18 cellular contexts compared by ENCODE assay signal in the genomic region with DNA sequence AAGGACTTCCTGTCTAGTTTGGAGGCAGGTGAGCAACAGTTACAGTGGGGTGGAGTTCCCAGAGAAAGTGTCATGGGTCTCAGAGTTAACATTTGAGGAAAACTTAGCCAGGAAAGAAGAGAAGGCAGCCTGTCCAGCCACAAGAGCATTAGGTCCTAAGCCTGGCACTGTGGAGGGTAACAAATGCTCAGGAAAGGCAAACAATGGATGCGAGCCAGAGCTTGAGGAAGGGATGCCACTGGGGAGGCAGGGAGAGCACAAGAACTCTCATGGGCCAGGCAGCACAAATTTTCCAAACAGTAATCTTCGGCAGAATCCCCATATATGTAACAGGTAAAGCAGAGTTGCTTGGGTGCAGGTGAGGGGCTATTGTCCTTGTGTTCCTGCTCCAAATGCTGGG. TPM values are rescaled to one million over a fixed set of nuclear protein-coding genes. Genes with fewer than 3 reads are reported as not detected.
DNase-seq lines count a peak whose midpoint lies in the region; ATAC-seq and TF ChIP-seq lines count a peak whose summit lies in the region.
"Had no signal": no experiment of that assay in that cellular context is flagged by ENCODE, and none has a peak within 500 bp of the region (broad histone marks: within the 10 kb centered on the region; RNA-seq: fewer than 3 reads in every experiment).

No MANE protein-coding gene starts in this region.

- H3K27me3 ChIP-seq in mammary epithelial cell (ENCODE audit: insufficient read depth, low read length) (no peaks in the 10 kb centered on the region), upper lobe of right lung (no peaks in the 10 kb centered on the region)
- H3K27me3 ChIP-seq: BE2C had no signal

- intact Hi-C loops in MCF 10A (cut with micrococcal nuclease) (no loop called here), mammary epithelial cell (cut with micrococcal nuclease) (no loop called here), upper lobe of right lung (cut with DNase I) (no loop called here)
- intact Hi-C loops in activated T-helper 2 cell treated with anti-CD3 and anti-CD28 coated beads, Interferon-gamma antibody, Interleukin-2, Interleukin-4, amounts not matched to agents 10 μg/mL and 5 μg/mL and 100 μg/mL, durations not matched to agents 14 hours and 24 hours and 36 hours (cut with micrococcal nuclease): no loop called here

- no peaks in the 10 kb centered on the region for H3K4me1 Mint-ChIP-seq in MCF 10A (ENCODE audit: insufficient read depth, unreplicated experiment)
- peaks cover 4% of the 10 kb centered on the region for H3K4me1 Mint-ChIP-seq in activated T-helper 2 cell treated with anti-CD3 and anti-CD28 coated beads, Interferon-gamma antibody, Interleukin-2, Interleukin-4, amounts not matched to agents 10 μg/mL and 5 μg/mL and 100 μg/mL, durations not matched to agents 14 hours and 24 hours and 36 hours (ENCODE audit: low read depth)
- H3K4me1 Mint-ChIP-seq: H9 had no signal

- peaks cover 8% of the 10 kb centered on the region for H3K36me3 ChIP-seq in mammary epithelial cell (ENCODE audit: insufficient read depth, low read length)
- peaks cover 45% of the 10 kb centered on the region for H3K36me3 ChIP-seq in upper lobe of right lung

- H3K9me3 ChIP-seq in mammary epithelial cell (replicated peaks; ENCODE audit: insufficient read depth, low read length) (no peaks in the 10 kb centered on the region), upper lobe of right lung (no peaks in the 10 kb centered on the region)
- H3K9me3 ChIP-seq: A549, BE2C had no signal

- BruUV-seq in MCF 10A (replicated peaks; lab: Mats Ljungman, UMichigan): no TSS peak
- BruUV-seq in mammary epithelial cell (replicated peaks; lab: Mats Ljungman, UMichigan): no TSS peak

- H3K27me3 Mint-ChIP-seq in MCF 10A (ENCODE audit: insufficient read depth, unreplicated experiment): no peaks in the 10 kb centered on the region
- H3K27me3 Mint-ChIP-seq in activated T-helper 2 cell treated with anti-CD3 and anti-CD28 coated beads, Interferon-gamma antibody, Interleukin-2, Interleukin-4, amounts not matched to agents 10 μg/mL and 5 μg/mL and 100 μg/mL, durations not matched to agents 14 hours and 24 hours and 36 hours (ENCODE audit: low read depth): no peaks in the 10 kb centered on the region

- H3K79me2 ChIP-seq in mammary epithelial cell (ENCODE audit: insufficient read depth, low read length): no peaks in the 10 kb centered on the region

- DNase-seq in MCF 10A (ENCODE audit: unreplicated experiment) (no peak), mammary epithelial cell (no peak), left lobe of liver (ENCODE audit: low spot score) (no peak), upper lobe of right lung (no peak)
- DNase-seq in activated T-helper 2 cell treated with anti-CD3 and anti-CD28 coated beads, Interferon-gamma antibody, Interleukin-2, Interleukin-4, amounts not matched to agents 10 μg/mL and 5 μg/mL and 100 μg/mL, durations not matched to agents 14 hours and 24 hours and 36 hours (ENCODE audit: low spot score): no peak
- no peak for DNase-seq in activated T-cell treated with anti-CD3 and anti-CD28 coated beads, Interleukin-2, amount 50 U/mL, for 48 hours
- DNase-seq: BE2C; CD8-positive, alpha-beta T cell; COR-L47; DND-41; GF-D8; GOT3; H9; IMR-90 had no signal

- in situ Hi-C loops in mammary epithelial cell (cut with MboI; ENCODE audit: low sequenced_read_pairs in 2 of 2): no loop called here

- POLR2A ChIA-PET in MCF 10A (lab: Yijun Ruan, JAX): interaction anchor here (1.0 kb wide), 1 partner anchor 197 kb away, joined by 3 read pairs; no protein-coding TSS in a partner anchor

- no peak overlapping the region for H3K4me3 Mint-ChIP-seq in MCF 10A (ENCODE audit: unreplicated experiment)
- no peak overlapping the region for H3K4me3 Mint-ChIP-seq in activated T-helper 2 cell treated with anti-CD3 and anti-CD28 coated beads, Interferon-gamma antibody, Interleukin-2, Interleukin-4, amounts not matched to agents 10 μg/mL and 5 μg/mL and 100 μg/mL, durations not matched to agents 14 hours and 24 hours and 36 hours (ENCODE audit: low read depth)
- H3K4me3 Mint-ChIP-seq: CD14-positive monocyte; CD8-positive, alpha-beta T cell; H9 had no signal

- CTCF ChIA-PET in MCF 10A (lab: Yijun Ruan, JAX) (interaction anchor here (0.7 to 1.4 kb wide), 2 partner anchors 23 kb away, joined by 3 to 4 read pairs; no protein-coding TSS in a partner anchor), mammary epithelial cell (lab: Charles Lee; ENCODE audit: low non-redundant PET) (no interaction called here)

- no peaks in the 10 kb centered on the region for H3K9me3 Mint-ChIP-seq in MCF 10A (ENCODE audit: unreplicated experiment)
- no peaks in the 10 kb centered on the region for H3K9me3 Mint-ChIP-seq in activated T-helper 2 cell treated with anti-CD3 and anti-CD28 coated beads, Interferon-gamma antibody, Interleukin-2, Interleukin-4, amounts not matched to agents 10 μg/mL and 5 μg/mL and 100 μg/mL, durations not matched to agents 14 hours and 24 hours and 36 hours
- H3K9me3 Mint-ChIP-seq: CD8-positive, alpha-beta T cell; H9 had no signal

- H3K9ac ChIP-seq in mammary epithelial cell (ENCODE audit: insufficient read depth, low read length): no peak overlapping the region

- peak overlapping the region; percentile 53 for H3K27ac Mint-ChIP-seq in MCF 10A (ENCODE audit: low read depth, unreplicated experiment)
- no peak overlapping the region for H3K27ac Mint-ChIP-seq in activated T-helper 2 cell treated with anti-CD3 and anti-CD28 coated beads, Interferon-gamma antibody, Interleukin-2, Interleukin-4, amounts not matched to agents 10 μg/mL and 5 μg/mL and 100 μg/mL, durations not matched to agents 14 hours and 24 hours and 36 hours
- H3K27ac Mint-ChIP-seq: CD8-positive, alpha-beta T cell had no signal

- H3K4me1 ChIP-seq in mammary epithelial cell (ENCODE audit: insufficient read depth, low read length): no peaks in the 10 kb centered on the region
- H3K4me1 ChIP-seq in upper lobe of right lung: no peaks in the 10 kb centered on the region
- H3K4me1 ChIP-seq: A549, BE2C had no signal

- peaks cover 49% of the 10 kb centered on the region for H3K36me3 Mint-ChIP-seq in MCF 10A (ENCODE audit: insufficient read depth, unreplicated experiment)
- H3K36me3 Mint-ChIP-seq in activated T-helper 2 cell treated with anti-CD3 and anti-CD28 coated beads, Interferon-gamma antibody, Interleukin-2, Interleukin-4, amounts not matched to agents 10 μg/mL and 5 μg/mL and 100 μg/mL, durations not matched to agents 14 hours and 24 hours and 36 hours (ENCODE audit: low read depth): peaks cover 37% of the 10 kb centered on the region

- no peak overlapping the region for H3K4me3 ChIP-seq in mammary epithelial cell (replicated peaks in 1 of 3; ENCODE audit: insufficient read depth in 1 of 3, low read depth in 2 of 3, low read length in 3 of 3)
- H3K4me3 ChIP-seq in upper lobe of right lung: no peak overlapping the region
- H3K4me3 ChIP-seq: A549 had no signal

- ATAC-seq in left lobe of liver: peak; percentile 56
- peak; percentile 8 for ATAC-seq in upper lobe of right lung
- ATAC-seq in GM21447 (IDR thresholded peaks at IDR 0.05; ENCODE audit: unreplicated experiment): no peak
- ATAC-seq: A549; CD8-positive, alpha-beta T cell had no signal

- H4K20me1 ChIP-seq in mammary epithelial cell (ENCODE audit: insufficient read depth, low read length): no peaks in the 10 kb centered on the region

- no peak for TF ChIP-seq CTCF in MCF 10A (IDR thresholded peaks at IDR 0.05; ENCODE audit: unreplicated experiment)
- TF ChIP-seq CTCF in mammary epithelial cell (conservative IDR thresholded peaks at IDR 0.05 in 1 of 2, IDR thresholded peaks at IDR 0.05 in 1 of 2; ENCODE audit: extremely low read depth in 1 of 2, insufficient read depth in 1 of 2, low read depth in 1 of 2, low read length in 2 of 2): no peak
- TF ChIP-seq CTCF in VCaP (conservative IDR thresholded peaks at IDR 0.05): no peak
- TF ChIP-seq CTCF in upper lobe of right lung (IDR thresholded peaks at IDR 0.05): no peak

- no peak overlapping the region for H3K27ac ChIP-seq in mammary epithelial cell (ENCODE audit: insufficient read depth, low read depth, low read length)
- peak overlapping the region; percentile 22; the same call in 1 of the 2 replicates for H3K27ac ChIP-seq in VCaP
- no peak overlapping the region for H3K27ac ChIP-seq in upper lobe of right lung
- H3K27ac ChIP-seq: A549 had no signal

- H3K4me2 ChIP-seq in mammary epithelial cell (ENCODE audit: insufficient read depth, low read depth, low read length): no peak overlapping the region
- H3K4me2 ChIP-seq: A549 had no signal

- dilution Hi-C loops in mammary epithelial cell (cut with HindIII; ENCODE audit: low sequenced_read_pairs): no loop called here

- H2AFZ ChIP-seq in mammary epithelial cell (ENCODE audit: low read depth, low read length): no peak overlapping the region

- WGBS in mammary epithelial cell (ENCODE audit: low coverage, missing lambda C conversion rate): 100% methylated on average over 2 of the region's 2 CpGs

RNA-seq across cellular contexts. Expression of a gene that starts 8.0 kb away (rescaled TPM):
- total RNA-seq in MCF 10A (2022): not detected in 2 replicates
- not detected for total RNA-seq in mammary epithelial cell
- polyA plus RNA-seq in mammary epithelial cell: not detected
- polyA minus RNA-seq in mammary epithelial cell: not detected
- total RNA-seq in left lobe of liver: 261 TPM
- total RNA-seq in upper lobe of right lung: 0.58 TPM
- total RNA-seq in activated T-helper 2 cell treated with anti-CD3 and anti-CD28 coated beads, Interferon-gamma antibody, Interleukin-2, Interleukin-4, amounts not matched to agents 10 μg/mL and 5 μg/mL and 100 μg/mL, durations not matched to agents 14 hours and 24 hours and 36 hours: not detected in 2 replicates
- total RNA-seq: CD8-positive, alpha-beta T cell; H9; IMR-90 had no signal
- polyA plus RNA-seq: A549, CD14-positive monocyte had no signal

Comparison
In these comparisons a context has a peak if more than half of its experiments do, and no peak if none do; other contexts are left out.
1. RNA of a gene that starts 8.0 kb away (total RNA-seq): 261 TPM in left lobe of liver (single experiment); 0.58 TPM in upper lobe of right lung (single experiment), not detected in MCF 10A, not detected in mammary epithelial cell and not detected in activated T-helper 2 cell treated with anti-CD3 and anti-CD28 coated beads, Interferon-gamma antibody, Interleukin-2, Interleukin-4, amounts not matched to agents 10 μg/mL and 5 μg/mL and 100 μg/mL, durations not matched to agents 14 hours and 24 hours and 36 hours; every median in the first group is over 100 times any median in the second.